ENCODE assay signal across 7 cellular contexts in genomic region chr10:100999742-101000601, GRCh38. TPM values are rescaled to one million over a fixed set of nuclear protein-coding genes. Genes with fewer than 3 reads are reported as not detected.
A peak's percentile ranks its signal among the peaks of the same experiment; 100 is the strongest.
DNase-seq lines count a peak whose midpoint lies in the region; ATAC-seq, FAIRE-seq and TF ChIP-seq lines count a peak whose summit lies in the region.

TSS of gene LZTS2 (plus strand) at chr10:100999808. CDS start at chr10:101002539, 2,731 bp downstream.

- WGBS in testis, 2 donors = 3 to 4% methylated on average over 13 to 31 of the region's 59 CpGs

- H3K27me3 ChIP-seq in lower lobe of right lung (ENCODE audit: low read depth) (no peaks in the 10 kb centered on the region), testis (no peaks in the 10 kb centered on the region)

- H3K27ac ChIP-seq in lower lobe of right lung = peak within 1 kb of the TSS; percentile 98
- H3K27ac ChIP-seq in testis = peak within 1 kb of the TSS; percentile 99 to 100

- FAIRE-seq in GM19239 (lab: Jason Lieb, UNC) = peak; percentile 44

- TF ChIP-seq CTCF in lower lobe of right lung (IDR thresholded peaks at IDR 0.05) (no peak), testis (IDR thresholded peaks at IDR 0.05) (no peak)

- H3K4me3 ChIP-seq in lower lobe of right lung (peak within 1 kb of the TSS; percentile 75), testis (peak within 1 kb of the TSS; percentile 76 to 97)

- intact Hi-C loops in lower lobe of right lung (cut with DNase I) = no loop called here
- intact Hi-C loops in testis (cut with DNase I; ENCODE audit: low total_unique reads) = no loop called here

- ATAC-seq in lower lobe of right lung = no peak
- no peak for ATAC-seq in GM18520 (IDR thresholded peaks at IDR 0.05; ENCODE audit: unreplicated experiment)
- no peak for ATAC-seq in HG02840 (IDR thresholded peaks at IDR 0.05; ENCODE audit: low FRiP score, unreplicated experiment)

- TF ChIP-seq POLR2A in testis (IDR thresholded peaks at IDR 0.05) = no peak

- H3K9me3 ChIP-seq in lower lobe of right lung (no peaks in the 10 kb centered on the region), testis (no peaks in the 10 kb centered on the region)

- peaks cover 63% of the 10 kb centered on the region for H3K4me1 ChIP-seq in lower lobe of right lung
- H3K4me1 ChIP-seq in testis = peaks cover 35% of the 10 kb centered on the region

- DNase-seq in GM19239 (ENCODE audit: insufficient read length, low spot score) (peak; percentile 34), NCI-H510A treated with DMSO at 0.1 percent for 48 hours (lab: John Stamatoyannopoulos, UW) (peak; percentile 45), dermis blood vessel endothelial cell (peak; percentile 41), lower lobe of right lung (no peak), testis (no peak)

- H3K36me3 ChIP-seq in lower lobe of right lung = peaks cover 25% of the 10 kb centered on the region
- no peaks in the 10 kb centered on the region for H3K36me3 ChIP-seq in testis (ENCODE audit: low read depth, missing control alignments)

RNA-seq across cellular contexts. Expression of gene LZTS2, which starts in this region (rescaled TPM):
- total RNA-seq in dermis blood vessel endothelial cell = 43.6 and 57.8 TPM in 2 replicates
- total RNA-seq in lower lobe of right lung = 52.6 TPM
- 100 to 1,000 TPM; 133 to 158 TPM for total RNA-seq in testis
- 65.9 TPM for polyA plus RNA-seq in testis (ENCODE audit: insufficient read depth, low read depth, low replicate concordance)

Comparison
In these comparisons a context has a peak if more than half of its experiments do, and no peak if none do; other contexts are left out.
1. DNase-seq: peak in GM19239 (single experiment), NCI-H510A treated with DMSO at 0.1 percent for 48 hours (single experiment) and dermis blood vessel endothelial cell (single experiment); none in lower lobe of right lung (single experiment) and testis (single experiment).